22 cellular contexts compared by ENCODE assay signal in the genomic region with DNA sequence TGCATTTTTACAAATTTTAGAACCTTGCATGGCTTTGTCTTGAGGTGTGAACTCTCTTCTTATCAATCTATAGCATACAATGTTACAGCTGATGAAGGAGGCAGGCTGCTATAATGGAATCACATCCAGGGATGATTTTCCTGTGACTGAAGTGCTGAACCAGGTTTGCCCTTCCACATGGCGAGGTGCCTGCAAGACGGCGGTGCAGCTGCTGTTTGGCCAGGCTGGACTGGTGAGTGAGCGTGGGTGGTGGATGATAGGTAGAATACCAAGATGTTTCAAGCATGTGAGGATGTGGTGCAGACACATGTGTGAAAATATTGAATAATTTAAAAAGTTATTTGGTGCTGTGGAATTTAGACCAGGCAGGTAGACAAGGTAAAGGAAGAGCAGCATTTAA.
"Had no signal": no experiment of that assay in that cellular context is flagged by ENCODE, and none has a peak within 500 bp of the region (broad histone marks: within the 10 kb centered on the region; RNA-seq: fewer than 3 reads in every experiment).

No MANE protein-coding gene starts in this region.

- H3K27me3 ChIP-seq: dorsolateral prefrontal cortex, heart right ventricle, neural progenitor cell, pancreas, suprapubic skin, thyroid gland, upper lobe of left lung, uterus had no signal

- H3K4me1 ChIP-seq: neural progenitor cell, suprapubic skin, thyroid gland, uterus had no signal

- H3K27ac Mint-ChIP-seq: mesothelial cell of epicardium; natural killer cell treated with Interleukin-12 subunit alpha and Interleukin-12 subunit beta and Interleukin-15 and Interleukin-18, amount 100 ng/mL, for 72 hours; neural progenitor cell; progenitor cell of endocrine pancreas had no signal

- H3K9me3 Mint-ChIP-seq: mesothelial cell of epicardium; natural killer cell treated with Interleukin-12 subunit alpha and Interleukin-12 subunit beta and Interleukin-15 and Interleukin-18, amount 100 ng/mL, for 72 hours; neural progenitor cell had no signal

- H3K9me3 ChIP-seq: heart right ventricle, pancreas, suprapubic skin, thyroid gland, upper lobe of left lung, uterus had no signal

- H3K4me3 ChIP-seq: dorsolateral prefrontal cortex, heart right ventricle, neural progenitor cell, pancreas, suprapubic skin, thyroid gland, upper lobe of left lung, uterus had no signal

- DNase-seq: cortex of kidney; dorsolateral prefrontal cortex; effector CD8-positive, alpha-beta T cell; heart right ventricle; hypothalamus; kidney glomerular epithelial cell; mammary epithelial cell; occipital lobe; pancreas; right cardiac atrium; small intestine; stimulated activated CD4-positive, alpha-beta T cell treated with anti-CD3 and anti-CD28 coated beads, Interleukin-12 subunit alpha, Interleukin-12 subunit beta, amount 100 ng/mL, for 4 hours; stimulated activated naive CD4-positive, alpha-beta T cell treated with Interleukin-2 at 50 U/mL for 16 hours; thyroid gland; upper lobe of left lung; uterus had no signal

- ATAC-seq: esophagus mucosa; heart right ventricle; natural killer cell treated with Interleukin-12 subunit alpha and Interleukin-12 subunit beta and Interleukin-15 and Interleukin-18, amount 100 ng/mL, for 72 hours; pancreas; right cardiac atrium had no signal

- H3K27me3 Mint-ChIP-seq: natural killer cell treated with Interleukin-12 subunit alpha and Interleukin-12 subunit beta and Interleukin-15 and Interleukin-18, amount 100 ng/mL, for 72 hours; progenitor cell of endocrine pancreas had no signal

- H3K27ac ChIP-seq: dorsolateral prefrontal cortex, neural progenitor cell, pancreas, suprapubic skin, thyroid gland had no signal

- H3K4me3 Mint-ChIP-seq: mesothelial cell of epicardium; natural killer cell treated with Interleukin-12 subunit alpha and Interleukin-12 subunit beta and Interleukin-15 and Interleukin-18, amount 100 ng/mL, for 72 hours; neural progenitor cell had no signal

- H3K4me1 Mint-ChIP-seq: neural progenitor cell had no signal

- H3K36me3 ChIP-seq: neural progenitor cell, uterus had no signal
